In genomic region chr10:57696641-57697040, GRCh38 we compare ENCODE assay signal across 14 cellular contexts.
DNase-seq lines count a peak whose midpoint lies in the region; ATAC-seq and TF ChIP-seq lines count a peak whose summit lies in the region.
"Had no signal": no experiment of that assay in that cellular context is flagged by ENCODE, and none has a peak within 500 bp of the region (broad histone marks: within the 10 kb centered on the region; RNA-seq: fewer than 3 reads in every experiment).

No MANE protein-coding gene starts in this region.

- ATAC-seq in HG03378 (IDR thresholded peaks at IDR 0.05; ENCODE audit: unreplicated experiment) (no peak), psoas muscle (no peak), GM19023 (IDR thresholded peaks at IDR 0.05; ENCODE audit: unreplicated experiment) (no peak)
- ATAC-seq: activated CD8-positive, alpha-beta T cell treated with anti-CD3 and anti-CD28 coated beads, Interleukin-2, amount 10 ng/mL, durations not matched to agents 7 days and 5 days had no signal

- peak; percentile 89 for DNase-seq in EL
- no peak for DNase-seq in SK-N-SH
- peak; percentile 93 for DNase-seq in fibroblast of pulmonary artery (ENCODE audit: low read depth)
- peak; percentile 82 for DNase-seq in retinal pigment epithelial cell (ENCODE audit: low read depth)
- DNase-seq in psoas muscle, result no peak
- DNase-seq in retina, result no peak
- DNase-seq: activated CD8-positive, alpha-beta T cell treated with anti-CD3 and anti-CD28 coated beads, Interleukin-2, amount 10 ng/mL, durations not matched to agents 7 days and 5 days; activated naive CD8-positive, alpha-beta T cell treated with anti-CD3 and anti-CD28 coated beads, Interleukin-2, amount 10 ng/mL, durations not matched to agents 7 days and 5 days; COR-L47; NCI-H1105 treated with DMSO at 0.1 percent for 48 hours; nucleus accumbens; stimulated activated CD4-positive, alpha-beta T cell treated with anti-CD3 and anti-CD28 coated beads, Interleukin-4, amount 100 ng/mL, for 1 hour had no signal

- H3K9me2 ChIP-seq in SK-N-SH, result no peaks in the 10 kb centered on the region

- 40% methylated on average over 1 of the region's 1 CpG for WGBS in SK-N-SH (ENCODE audit: low lambda C conversion rate)
- WGBS in psoas muscle, 3 donors, result 75 to 84% (median 79%) methylated on average over 1 of the region's 1 CpG

- peak overlapping the region; percentile 50; the same call in 1 of the 2 replicates for H3K9ac ChIP-seq in SK-N-SH

- CTCF ChIA-PET in SK-N-SH (lab: Yijun Ruan, JAX), result interaction anchor here (2.5 kb wide), 1 partner anchor 40 kb away, joined by 6 read pairs; no protein-coding TSS in a partner anchor

- TF ChIP-seq CTCF in SK-N-SH (IDR thresholded peaks at IDR 0.05), result no peak
- no peak for TF ChIP-seq CTCF in fibroblast of pulmonary artery (IDR thresholded peaks at IDR 0.05; ENCODE audit: low read length, missing control alignments)
- TF ChIP-seq CTCF in retinal pigment epithelial cell (conservative IDR thresholded peaks at IDR 0.05; ENCODE audit: low read depth, low read length), result no peak
- no peak for TF ChIP-seq CTCF in psoas muscle (IDR thresholded peaks at IDR 0.05)

- H3K27me3 ChIP-seq in SK-N-SH (ENCODE audit: insufficient read depth) (no peaks in the 10 kb centered on the region), psoas muscle (ENCODE audit: insufficient read depth in 3 of 3, low read length in 2 of 3) (no peaks in the 10 kb centered on the region)

- POLR2A ChIA-PET in SK-N-SH (lab: Yijun Ruan, JAX), result no interaction called here

- TF ChIP-seq EP300 in SK-N-SH (IDR thresholded peaks at IDR 0.05; ENCODE audit: borderline replicate concordance in 1 of 2, low read depth in 1 of 2, low read length in 1 of 2), result peak in 1 of 2 experiments; percentile 38; a peak in 1 of 4 replicates

- H3K36me3 ChIP-seq in SK-N-SH (replicated peaks in 1 of 2; ENCODE audit: control insufficient read depth in 1 of 2, insufficient read depth in 2 of 2, low read length in 1 of 2), result no peaks in the 10 kb centered on the region
- H3K36me3 ChIP-seq in psoas muscle (ENCODE audit: insufficient read depth in 1 of 2, low read depth in 1 of 2), result no peaks in the 10 kb centered on the region

- no peaks in the 10 kb centered on the region for H3K9me3 ChIP-seq in SK-N-SH
- no peaks in the 10 kb centered on the region for H3K9me3 ChIP-seq in psoas muscle

- no peak for TF ChIP-seq RAD21 in SK-N-SH (IDR thresholded peaks at IDR 0.05; ENCODE audit: low read length)

- intact Hi-C loops in psoas muscle (cut with DNase I), result no loop called here

- H3K27ac ChIP-seq in SK-N-SH (ENCODE audit: low read depth in 2 of 2, low read length in 1 of 2) (peak overlapping the region; percentile 50 to 88; a peak in 3 of 4 replicates), psoas muscle (no peak overlapping the region)

- no peak overlapping the region for H3K4me3 ChIP-seq in SK-N-SH (ENCODE audit: low read depth in 2 of 2, low read length in 1 of 2)
- no peak overlapping the region for H3K4me3 ChIP-seq in fibroblast of pulmonary artery (replicated peaks; ENCODE audit: low read depth, low read length)
- no peak overlapping the region for H3K4me3 ChIP-seq in retinal pigment epithelial cell (ENCODE audit: low read length)
- H3K4me3 ChIP-seq in psoas muscle, result no peak overlapping the region

- peak overlapping the region; percentile 20; the same call in 1 of the 2 replicates for H3K4me2 ChIP-seq in SK-N-SH

- peak overlapping the region; percentile 44 for H2AFZ ChIP-seq in SK-N-SH (ENCODE audit: low read depth)

- H3F3A ChIP-seq in SK-N-SH (replicated peaks; ENCODE audit: insufficient read depth), result peaks cover 26% of the 10 kb centered on the region

- peaks cover 0 to 7% of the 10 kb centered on the region in 2 experiments; a peak in 2 of 4 replicates for H3K4me1 ChIP-seq in SK-N-SH (ENCODE audit: control insufficient read depth in 1 of 2, insufficient read depth in 2 of 2, low read depth in 1 of 2, low read length in 1 of 2)
- H3K4me1 ChIP-seq in psoas muscle, result no peaks in the 10 kb centered on the region

- H4K20me1 ChIP-seq in SK-N-SH (ENCODE audit: insufficient read depth), result no peaks in the 10 kb centered on the region

- H3K79me2 ChIP-seq in SK-N-SH (ENCODE audit: insufficient read depth), result no peaks in the 10 kb centered on the region

TF ChIP-seq in SK-N-SH, 30 proteins besides CTCF, POLR2A, EP300 and RAD21:
- TF ChIP-seq GATA2 (CRISPR knock-in tag; IDR thresholded peaks at IDR 0.05) (no peak), MAX (IDR thresholded peaks at IDR 0.05; ENCODE audit: low read depth) (no peak), CHD2 (IDR thresholded peaks at IDR 0.05; ENCODE audit: low read length, partially characterized antibody) (no peak), YY1 (IDR thresholded peaks at IDR 0.05; ENCODE audit: low read depth) (no peak; the same call in 1 of the 2 replicates), JUND (IDR thresholded peaks at IDR 0.05) (peak; percentile 64; the same call in 1 of the 2 replicates), NFIC (IDR thresholded peaks at IDR 0.05; ENCODE audit: borderline replicate concordance) (peak; percentile 5; the same call in 1 of the 2 replicates), FOSL2 (IDR thresholded peaks at IDR 0.05; ENCODE audit: borderline replicate concordance, low read depth) (peak; percentile 52; the same call in 1 of the 2 replicates), NRF1 (IDR thresholded peaks at IDR 0.05; ENCODE audit: low read depth, low read length) (no peak), PBX3 (IDR thresholded peaks at IDR 0.05) (peak; percentile 54; the same call in 1 of the 2 replicates), FOXJ3 (CRISPR knock-in tag; IDR thresholded peaks at IDR 0.05) (no peak), TCF12 (IDR thresholded peaks at IDR 0.05) (peak; percentile 76; the same call in 1 of the 2 replicates), RFX5 (IDR thresholded peaks at IDR 0.05; ENCODE audit: low read length) (no peak), POLR2AphosphoS5 (IDR thresholded peaks at IDR 0.05; ENCODE audit: low read depth, low read length) (peak; percentile 15; the same call in 1 of the 2 replicates), SIN3A (IDR thresholded peaks at IDR 0.05; ENCODE audit: borderline replicate concordance, low read depth, low read length) (no peak), TEAD4 (IDR thresholded peaks at IDR 0.05; ENCODE audit: borderline replicate concordance, insufficient read depth) (peak; percentile 70; the same call in 1 of the 2 replicates), MXI1 (IDR thresholded peaks at IDR 0.05; ENCODE audit: low read depth, low read length) (no peak), MEF2A (IDR thresholded peaks at IDR 0.05; ENCODE audit: borderline replicate concordance, low read depth) (0 out of 2 replicates have a peak, but pooled peaks have one; percentile 20), TAF1 (IDR thresholded peaks at IDR 0.05; ENCODE audit: borderline replicate concordance, low read depth, low read length) (no peak)
- TF ChIP-seq, protein P1, sequence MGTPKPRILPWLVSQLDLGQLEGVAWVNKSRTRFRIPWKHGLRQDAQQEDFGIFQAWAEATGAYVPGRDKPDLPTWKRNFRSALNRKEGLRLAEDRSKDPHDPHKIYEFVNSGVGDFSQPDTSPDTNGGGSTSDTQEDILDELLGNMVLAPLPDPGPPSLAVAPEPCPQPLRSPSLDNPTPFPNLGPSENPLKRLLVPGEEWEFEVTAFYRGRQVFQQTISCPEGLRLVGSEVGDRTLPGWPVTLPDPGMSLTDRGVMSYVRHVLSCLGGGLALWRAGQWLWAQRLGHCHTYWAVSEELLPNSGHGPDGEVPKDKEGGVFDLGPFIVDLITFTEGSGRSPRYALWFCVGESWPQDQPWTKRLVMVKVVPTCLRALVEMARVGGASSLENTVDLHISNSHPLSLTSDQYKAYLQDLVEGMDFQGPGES (IDR thresholded peaks at IDR 0.05; ENCODE audit: low read depth, low read length), result no peak

Comparison
In these comparisons a context has a peak if more than half of its experiments do, and no peak if none do; other contexts are left out.
1. DNase-seq: peak in EL (single experiment), fibroblast of pulmonary artery (single experiment) and retinal pigment epithelial cell (single experiment); none in SK-N-SH (single experiment), psoas muscle (0 of 2) and retina (single experiment).